10 cellular contexts compared by ENCODE assay signal in genomic region chr18:9606039-9606438, GRCh38.
"Had no signal": no experiment of that assay in that cellular context is flagged by ENCODE, and none has a peak within 500 bp of the region (broad histone marks: within the 10 kb centered on the region; RNA-seq: fewer than 3 reads in every experiment).

No MANE protein-coding gene starts in this region.

- H3K4me3 ChIP-seq: GM23248, GM23338, HAP-1 had no signal

- H3K27ac ChIP-seq: GM23248 had no signal

- H3K9me3 ChIP-seq: HAP-1 had no signal

- DNase-seq: GM23248, GOT3, H7, H9, HCEC 1CT, HFFc6 had no signal

- H3K4me2 ChIP-seq: GM23338 had no signal

- ATAC-seq: GM23338, HCT116 had no signal

- H3K4me3 Mint-ChIP-seq: GM23338, H9, HFFc6 had no signal

- FAIRE-seq: H1 had no signal

- H2AFZ ChIP-seq: GM23248, GM23338 had no signal

- H3K9ac ChIP-seq: GM23248 had no signal

- H3K27ac Mint-ChIP-seq: GM23338, H9, HFFc6 had no signal
